6 cellular contexts compared by ENCODE assay signal in the genomic region with DNA sequence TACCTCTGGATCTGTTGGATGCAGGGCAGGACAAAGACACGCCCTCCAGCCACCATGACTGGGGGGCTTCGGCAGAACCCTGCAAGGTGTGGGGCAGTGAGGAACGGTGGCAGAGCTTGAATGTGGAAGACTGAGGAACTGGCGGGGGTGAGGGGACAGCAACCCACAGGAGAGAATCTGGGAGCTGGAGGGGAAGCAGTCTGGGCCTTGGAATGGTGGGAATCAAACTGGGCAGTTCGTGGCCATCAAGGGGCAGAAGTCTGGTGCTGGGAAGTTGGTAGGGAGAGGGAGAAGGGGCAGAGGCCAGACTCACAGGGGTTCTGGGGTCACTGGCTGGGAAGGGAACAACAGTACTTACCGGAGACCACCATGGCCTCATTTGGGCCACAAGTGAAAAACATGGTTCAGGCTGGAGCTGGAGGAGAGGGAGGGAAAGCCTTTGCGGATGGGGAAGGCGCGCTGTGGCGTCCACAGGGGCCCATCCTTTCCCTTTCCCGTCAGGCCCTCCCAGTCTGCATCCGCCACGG. TPM values are rescaled to one million over a fixed set of nuclear protein-coding genes. Genes with fewer than 3 reads are reported as not detected.
DNase-seq lines count a peak whose midpoint lies in the region; ATAC-seq lines count a peak whose summit lies in the region.

No MANE protein-coding gene starts in this region.

- peak overlapping the region; percentile 88 for H3K27ac Mint-ChIP-seq in activated T-helper 2 cell treated with anti-CD3 and anti-CD28 coated beads, Interferon-gamma antibody, Interleukin-2, Interleukin-4, amounts not matched to agents 10 μg/mL and 5 μg/mL and 100 μg/mL, durations not matched to agents 14 hours and 24 hours and 36 hours

- H2BK5ac ChIP-seq in mesendoderm (ENCODE audit: low read length), result peak overlapping the region; percentile 96

- peak overlapping the region; percentile 98 for H3K56ac ChIP-seq in mesendoderm (ENCODE audit: low read length)

- peaks cover 10% of the 10 kb centered on the region for H3K36me3 ChIP-seq in mesendoderm (ENCODE audit: control insufficient read depth, insufficient read depth, low read length)

- H2AK5ac ChIP-seq in mesendoderm (ENCODE audit: low read length), result peak overlapping the region; percentile 95

- peak; percentile 0 for ATAC-seq in GM21390 (IDR thresholded peaks at IDR 0.05; ENCODE audit: unreplicated experiment)

- intact Hi-C loops in activated T-helper 2 cell treated with anti-CD3 and anti-CD28 coated beads, Interferon-gamma antibody, Interleukin-2, Interleukin-4, amounts not matched to agents 10 μg/mL and 5 μg/mL and 100 μg/mL, durations not matched to agents 14 hours and 24 hours and 36 hours (cut with micrococcal nuclease), result loop anchor here (1.0 kb wide), 1 partner anchor 27 kb away; no protein-coding TSS in a partner anchor

- no peak for DNase-seq in activated T-helper 2 cell treated with anti-CD3 and anti-CD28 coated beads, Interferon-gamma antibody, Interleukin-2, Interleukin-4, amounts not matched to agents 10 μg/mL and 5 μg/mL and 100 μg/mL, durations not matched to agents 14 hours and 24 hours and 36 hours (ENCODE audit: low spot score)
- no peak for DNase-seq in mesendoderm
- no peak for DNase-seq in OCI-M1 (lab: John Stamatoyannopoulos, UW)
- DNase-seq in islet precursor cell, result no peak
- DNase-seq in NK-92 (lab: John Stamatoyannopoulos, UW; ENCODE audit: unreplicated experiment), result no peak

- H3K4me3 Mint-ChIP-seq in activated T-helper 2 cell treated with anti-CD3 and anti-CD28 coated beads, Interferon-gamma antibody, Interleukin-2, Interleukin-4, amounts not matched to agents 10 μg/mL and 5 μg/mL and 100 μg/mL, durations not matched to agents 14 hours and 24 hours and 36 hours (ENCODE audit: low read depth), result peak overlapping the region; percentile 99

- no peak overlapping the region for H4K8ac ChIP-seq in mesendoderm (ENCODE audit: low read depth, low read length)

- no peaks in the 10 kb centered on the region for H3K9me3 Mint-ChIP-seq in activated T-helper 2 cell treated with anti-CD3 and anti-CD28 coated beads, Interferon-gamma antibody, Interleukin-2, Interleukin-4, amounts not matched to agents 10 μg/mL and 5 μg/mL and 100 μg/mL, durations not matched to agents 14 hours and 24 hours and 36 hours

- peak overlapping the region; percentile 33 for H2BK120ac ChIP-seq in mesendoderm (ENCODE audit: low read depth, low read length)

- H3K79me2 ChIP-seq in mesendoderm (ENCODE audit: control insufficient read depth, insufficient read depth, low read length), result peaks cover 29% of the 10 kb centered on the region

- no peaks in the 10 kb centered on the region for H3K27me3 ChIP-seq in mesendoderm (ENCODE audit: insufficient read depth, low read length, poor library complexity)

- peaks cover 13% of the 10 kb centered on the region for H3K79me1 ChIP-seq in mesendoderm (ENCODE audit: low read length)

- H3K4ac ChIP-seq in mesendoderm (ENCODE audit: low read depth, low read length), result peak overlapping the region; percentile 22

- WGBS in mesendoderm (ENCODE audit: extremely low coverage, insufficient coverage, low lambda C conversion rate), result no CpG with 5 or more reads among the region's 13 CpGs

- peak overlapping the region; percentile 51 for H3K23ac ChIP-seq in mesendoderm (ENCODE audit: low read length)

- peak overlapping the region; percentile 81 for H3K4me2 ChIP-seq in mesendoderm (ENCODE audit: low read length)

- peak overlapping the region; percentile 63 for H3K18ac ChIP-seq in mesendoderm (ENCODE audit: low read length)

- H3K27me3 Mint-ChIP-seq in activated T-helper 2 cell treated with anti-CD3 and anti-CD28 coated beads, Interferon-gamma antibody, Interleukin-2, Interleukin-4, amounts not matched to agents 10 μg/mL and 5 μg/mL and 100 μg/mL, durations not matched to agents 14 hours and 24 hours and 36 hours (ENCODE audit: low read depth), result no peaks in the 10 kb centered on the region

- no peak overlapping the region for H2BK15ac ChIP-seq in mesendoderm (replicated peaks; ENCODE audit: low read depth)

- H3K4me3 ChIP-seq in mesendoderm (ENCODE audit: low read length), result peak overlapping the region; percentile 72

- H3K27ac ChIP-seq in mesendoderm (ENCODE audit: low read depth, low read length), result peak overlapping the region; percentile 84

- peaks cover 65% of the 10 kb centered on the region for H3K36me3 Mint-ChIP-seq in activated T-helper 2 cell treated with anti-CD3 and anti-CD28 coated beads, Interferon-gamma antibody, Interleukin-2, Interleukin-4, amounts not matched to agents 10 μg/mL and 5 μg/mL and 100 μg/mL, durations not matched to agents 14 hours and 24 hours and 36 hours (ENCODE audit: low read depth)

- H3K4me1 ChIP-seq in mesendoderm (ENCODE audit: control insufficient read depth, low read depth, low read length), result peaks cover 8% of the 10 kb centered on the region

- H3K4me1 Mint-ChIP-seq in activated T-helper 2 cell treated with anti-CD3 and anti-CD28 coated beads, Interferon-gamma antibody, Interleukin-2, Interleukin-4, amounts not matched to agents 10 μg/mL and 5 μg/mL and 100 μg/mL, durations not matched to agents 14 hours and 24 hours and 36 hours (ENCODE audit: low read depth), result peaks cover 53% of the 10 kb centered on the region

- H4K5ac ChIP-seq in mesendoderm (ENCODE audit: low read length), result peak overlapping the region; percentile 78

- peak overlapping the region; percentile 98 for H3K9ac ChIP-seq in mesendoderm (ENCODE audit: low read length)

RNA-seq across cellular contexts. Expression of a gene that starts 0.6 kb away (rescaled TPM):
- total RNA-seq in activated T-helper 2 cell treated with anti-CD3 and anti-CD28 coated beads, Interferon-gamma antibody, Interleukin-2, Interleukin-4, amounts not matched to agents 10 μg/mL and 5 μg/mL and 100 μg/mL, durations not matched to agents 14 hours and 24 hours and 36 hours, result 201 and 214 TPM in 2 replicates
- polyA plus RNA-seq in mesendoderm (2013, experiment 1 of 2), result 70.7 TPM
- 68.2 TPM for polyA plus RNA-seq in mesendoderm (2013, experiment 2 of 2)

RNA-seq across cellular contexts. Expression of a gene that starts 2.5 kb away (rescaled TPM):
- 185 and 190 TPM in 2 replicates for total RNA-seq in activated T-helper 2 cell treated with anti-CD3 and anti-CD28 coated beads, Interferon-gamma antibody, Interleukin-2, Interleukin-4, amounts not matched to agents 10 μg/mL and 5 μg/mL and 100 μg/mL, durations not matched to agents 14 hours and 24 hours and 36 hours
- 285 TPM for polyA plus RNA-seq in mesendoderm (2013, experiment 1 of 2)
- 254 TPM for polyA plus RNA-seq in mesendoderm (2013, experiment 2 of 2)

RNA-seq across cellular contexts. Expression of a gene that starts 21.7 kb away (rescaled TPM):
- total RNA-seq in activated T-helper 2 cell treated with anti-CD3 and anti-CD28 coated beads, Interferon-gamma antibody, Interleukin-2, Interleukin-4, amounts not matched to agents 10 μg/mL and 5 μg/mL and 100 μg/mL, durations not matched to agents 14 hours and 24 hours and 36 hours, result 1,115 and 1,128 TPM in 2 replicates
- polyA plus RNA-seq in mesendoderm (2013, experiment 1 of 2), result 1,956 TPM
- polyA plus RNA-seq in mesendoderm (2013, experiment 2 of 2), result 1,954 TPM

RNA-seq across cellular contexts. Expression of a gene that starts 24.8 kb away (rescaled TPM):
- 88.3 and 96.6 TPM in 2 replicates for total RNA-seq in activated T-helper 2 cell treated with anti-CD3 and anti-CD28 coated beads, Interferon-gamma antibody, Interleukin-2, Interleukin-4, amounts not matched to agents 10 μg/mL and 5 μg/mL and 100 μg/mL, durations not matched to agents 14 hours and 24 hours and 36 hours
- 30.4 TPM for polyA plus RNA-seq in mesendoderm (2013, experiment 1 of 2)
- polyA plus RNA-seq in mesendoderm (2013, experiment 2 of 2), result 29.4 TPM

RNA-seq across cellular contexts. Expression of a gene that starts 51.1 kb away (rescaled TPM):
- 23.1 and 24.2 TPM in 2 replicates for total RNA-seq in activated T-helper 2 cell treated with anti-CD3 and anti-CD28 coated beads, Interferon-gamma antibody, Interleukin-2, Interleukin-4, amounts not matched to agents 10 μg/mL and 5 μg/mL and 100 μg/mL, durations not matched to agents 14 hours and 24 hours and 36 hours
- 49.8 TPM for polyA plus RNA-seq in mesendoderm (2013, experiment 1 of 2)
- 49.7 TPM for polyA plus RNA-seq in mesendoderm (2013, experiment 2 of 2)
